11 cellular contexts compared by ENCODE assay signal in the genomic region with DNA sequence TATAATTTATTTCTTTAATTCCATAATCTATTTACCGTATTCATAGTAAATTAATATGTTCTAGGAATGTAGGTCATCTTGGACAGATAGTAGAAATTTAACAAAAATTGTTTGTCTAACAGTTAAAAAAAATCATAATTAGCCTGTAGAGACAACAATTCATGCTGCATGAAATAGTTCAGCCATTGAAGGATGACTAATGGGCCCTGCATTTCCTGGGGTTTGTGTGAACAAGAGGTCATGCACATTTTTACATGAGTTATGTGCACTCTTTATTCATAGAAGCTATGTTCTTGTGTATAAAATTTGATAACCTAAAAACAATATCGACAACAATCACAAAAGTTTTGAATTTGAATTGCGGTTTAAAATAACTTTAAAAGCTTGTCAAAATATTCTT.
DNase-seq lines count a peak whose midpoint lies in the region; TF ChIP-seq lines count a peak whose summit lies in the region.
"Had no signal": no experiment of that assay in that cellular context is flagged by ENCODE, and none has a peak within 500 bp of the region (broad histone marks: within the 10 kb centered on the region; RNA-seq: fewer than 3 reads in every experiment).

No MANE protein-coding gene starts in this region.

- DNase-seq in H4 (ENCODE audit: low spot score) (peak; percentile 41), RWPE1 (ENCODE audit: low spot score) (peak; percentile 73), fibroblast of gingiva (ENCODE audit: low read depth) (peak; percentile 56), sigmoid colon (no peak), globus pallidus (ENCODE audit: low spot score) (no peak), hippocampal formation (lab: John Stamatoyannopoulos, UW) (no peak)
- no peak for DNase-seq in NK-92 treated with Interleukin-12 subunit alpha and Interleukin-12 subunit beta, amount 100 ng/mL, for 24 hours (lab: John Stamatoyannopoulos, UW)
- DNase-seq: activated CD4-positive, alpha-beta T cell treated with anti-CD3 and anti-CD28 coated beads, Interleukin-2, amount 50 U/mL, for 48 hours; activated naive CD4-positive, alpha-beta T cell; MV-4-11; NCI-H524 treated with DMSO at 0.1 percent for 48 hours had no signal

- WGBS in sigmoid colon, 2 donors, result 85 to 91% methylated on average over 3 of the region's 3 CpGs

- TF ChIP-seq CTCF in RWPE1 (conservative IDR thresholded peaks at IDR 0.05; ENCODE audit: low read depth) (no peak), sigmoid colon (IDR thresholded peaks at IDR 0.05) (no peak)

- POLR2A ChIA-PET in RWPE1 (lab: Yijun Ruan, JAX; ENCODE audit: low non-redundant PET), result no interaction called here

- H3K9me3 ChIP-seq in sigmoid colon, result no peaks in the 10 kb centered on the region

- no peak for TF ChIP-seq EP300 in sigmoid colon (IDR thresholded peaks at IDR 0.05)

- H3K4me3 ChIP-seq in sigmoid colon, result no peak overlapping the region

- peaks cover 0 to 27% (median 14%) of the 10 kb centered on the region in 4 donors for H3K4me1 ChIP-seq in sigmoid colon

- H3K27me3 ChIP-seq in sigmoid colon, result no peaks in the 10 kb centered on the region

- no peaks in the 10 kb centered on the region for H3K36me3 ChIP-seq in sigmoid colon

- intact Hi-C loops in sigmoid colon (cut with DNase I), result no loop called here

- TF ChIP-seq POLR2A in sigmoid colon (IDR thresholded peaks at IDR 0.05), result no peak

- no peak overlapping the region for H3K27ac ChIP-seq in RWPE1
- peak overlapping the region in 3 of 4 donors; percentile 8 to 47 (median 36) for H3K27ac ChIP-seq in sigmoid colon

- CTCF ChIA-PET in RWPE1 (lab: Yijun Ruan, JAX), result interaction anchor here (0.6 to 0.7 kb wide), 2 partner anchors 51 to 670 kb away, joined by 3 read pairs; no protein-coding TSS in a partner anchor

Comparison
In these comparisons a context has a peak if more than half of its experiments do, and no peak if none do; other contexts are left out.
1. DNase-seq: peak in H4 (single experiment), RWPE1 (single experiment) and fibroblast of gingiva (single experiment); none in sigmoid colon (single experiment), globus pallidus (single experiment), hippocampal formation (0 of 2) and NK-92 treated with Interleukin-12 subunit alpha and Interleukin-12 subunit beta, amount 100 ng/mL, for 24 hours (single experiment).